ENCODE assay signal across 11 cellular contexts in the genomic region with DNA sequence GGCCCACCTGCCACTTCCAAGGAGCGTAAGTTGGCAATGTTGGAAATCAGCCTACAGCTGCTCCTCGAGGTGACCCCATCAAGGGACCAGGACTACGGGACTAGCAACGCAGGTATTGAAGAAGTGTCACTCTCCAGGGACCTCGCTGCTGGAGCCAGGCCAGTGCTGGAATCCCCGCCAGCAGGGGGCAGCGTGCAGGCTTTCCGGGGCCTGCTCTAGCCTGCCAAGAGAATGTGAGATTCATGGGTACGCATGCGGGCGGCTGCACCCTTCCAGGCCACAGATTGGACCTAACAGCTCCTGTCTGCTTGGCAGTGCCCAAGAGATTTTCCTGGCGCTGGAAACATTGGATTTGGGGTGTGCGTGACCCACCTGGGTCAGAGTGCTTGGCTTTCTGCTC.
DNase-seq lines count a peak whose midpoint lies in the region; ATAC-seq and TF ChIP-seq lines count a peak whose summit lies in the region.
"Had no signal": no experiment of that assay in that cellular context is flagged by ENCODE, and none has a peak within 500 bp of the region (broad histone marks: within the 10 kb centered on the region; RNA-seq: fewer than 3 reads in every experiment).

No MANE protein-coding gene starts in this region.

- H3K79me2 ChIP-seq in Karpas-422 (ENCODE audit: low read length) (no peaks in the 10 kb centered on the region), smooth muscle cell (ENCODE audit: low read depth) (no peaks in the 10 kb centered on the region)

- H3K27ac ChIP-seq in Karpas-422 (ENCODE audit: low read length) (no peak overlapping the region), smooth muscle cell (ENCODE audit: low read depth) (no peak overlapping the region), dorsolateral prefrontal cortex (no peak overlapping the region)
- H3K27ac ChIP-seq: skin epidermis had no signal

- H3K27me3 ChIP-seq in Karpas-422 (ENCODE audit: low read length) = no peaks in the 10 kb centered on the region
- H3K27me3 ChIP-seq in smooth muscle cell (ENCODE audit: low read depth) = no peaks in the 10 kb centered on the region
- H3K27me3 ChIP-seq in dorsolateral prefrontal cortex = no peaks in the 10 kb centered on the region

- H3K9ac ChIP-seq in Karpas-422 (ENCODE audit: low read length) = no peak overlapping the region
- H3K9ac ChIP-seq in smooth muscle cell (ENCODE audit: low read depth) = no peak overlapping the region

- no peak overlapping the region for H3K4me3 ChIP-seq in Karpas-422 (ENCODE audit: low read length)
- no peak overlapping the region for H3K4me3 ChIP-seq in cardiac fibroblast (replicated peaks in 1 of 2; ENCODE audit: low read depth in 2 of 2, low read length in 2 of 2)
- H3K4me3 ChIP-seq in smooth muscle cell = no peak overlapping the region
- H3K4me3 ChIP-seq in dorsolateral prefrontal cortex = no peak overlapping the region
- H3K4me3 ChIP-seq: lung, skin epidermis had no signal

- DNase-seq in NCI-H2171 treated with DMSO at 0.1 percent for 48 hours (lab: John Stamatoyannopoulos, UW) (peak; percentile 44), NCI-H2171 (lab: John Stamatoyannopoulos, UW) (no peak), Karpas-422 (peak; percentile 79), cardiac fibroblast (ENCODE audit: low read depth in 2 of 2) (no peak), smooth muscle cell (lab: John Stamatoyannopoulos, UW; ENCODE audit: unreplicated experiment) (no peak), NCI-H1436 treated with DMSO at 0.1 percent for 48 hours (lab: John Stamatoyannopoulos, UW) (no peak), dorsolateral prefrontal cortex (no peak)
- DNase-seq: effector memory CD8-positive, alpha-beta T cell had no signal

- peaks cover 19% of the 10 kb centered on the region for H3F3A ChIP-seq in smooth muscle cell (ENCODE audit: low read depth)

- no peak overlapping the region for H3K4me2 ChIP-seq in Karpas-422 (ENCODE audit: low read depth, low read length, poor library complexity, severe bottlenecking)
- no peak overlapping the region for H3K4me2 ChIP-seq in smooth muscle cell

- TF ChIP-seq CTCF in cardiac fibroblast (IDR thresholded peaks at IDR 0.05; ENCODE audit: low read depth, low read length) (peak; percentile 32), smooth muscle cell (IDR thresholded peaks at IDR 0.05; ENCODE audit: borderline replicate concordance, insufficient read depth, poor library complexity, severe bottlenecking) (peak; percentile 35), dorsolateral prefrontal cortex (IDR thresholded peaks at IDR 0.05 in 54 of 56, conservative IDR thresholded peaks at IDR 0.05 in 2 of 56; ENCODE audit: low read depth in 1 of 56, partially characterized antibody in 56 of 56) (peak in 3 of 56 donors; percentile 7 to 21 (median 13))

- H3K9me3 ChIP-seq in Karpas-422 (ENCODE audit: low read length) (no peaks in the 10 kb centered on the region), smooth muscle cell (replicated peaks; ENCODE audit: low read depth) (no peaks in the 10 kb centered on the region)

- H3K36me3 ChIP-seq in Karpas-422 (ENCODE audit: insufficient read depth, low read length) (no peaks in the 10 kb centered on the region), smooth muscle cell (ENCODE audit: low read depth) (no peaks in the 10 kb centered on the region)

- H3K9me2 ChIP-seq in Karpas-422 (replicated peaks; ENCODE audit: insufficient read depth, low read length) = no peaks in the 10 kb centered on the region

- ATAC-seq in GM18861 (IDR thresholded peaks at IDR 0.05; ENCODE audit: unreplicated experiment) = no peak
- ATAC-seq: effector memory CD8-positive, alpha-beta T cell had no signal

- H3K4me1 ChIP-seq in Karpas-422 (ENCODE audit: low read length) (no peaks in the 10 kb centered on the region), smooth muscle cell (ENCODE audit: low read depth) (peaks cover 8% of the 10 kb centered on the region)

- H2AFZ ChIP-seq in Karpas-422 (ENCODE audit: low read length) (no peak overlapping the region), smooth muscle cell (ENCODE audit: low read depth) (no peak overlapping the region)

- no peaks in the 10 kb centered on the region for H4K20me1 ChIP-seq in Karpas-422 (ENCODE audit: insufficient read depth, low read depth, low read length)
- H4K20me1 ChIP-seq in smooth muscle cell (ENCODE audit: low read depth) = no peaks in the 10 kb centered on the region

- 82% methylated on average over 13 of the region's 13 CpGs for WGBS in smooth muscle cell (ENCODE audit: low lambda C conversion rate)

- intact Hi-C loops in dorsolateral prefrontal cortex (cut with DNase I) = no loop called here

Comparison
In these comparisons a context has a peak if more than half of its experiments do, and no peak if none do; other contexts are left out.
1. DNase-seq: peak in NCI-H2171 treated with DMSO at 0.1 percent for 48 hours (single experiment) and Karpas-422 (single experiment); none in NCI-H2171 (single experiment), cardiac fibroblast (0 of 2), smooth muscle cell (single experiment), NCI-H1436 treated with DMSO at 0.1 percent for 48 hours (single experiment) and dorsolateral prefrontal cortex (0 of 10).